Comparison of ENCODE assay signal across 1 cellular context in the genomic region with DNA sequence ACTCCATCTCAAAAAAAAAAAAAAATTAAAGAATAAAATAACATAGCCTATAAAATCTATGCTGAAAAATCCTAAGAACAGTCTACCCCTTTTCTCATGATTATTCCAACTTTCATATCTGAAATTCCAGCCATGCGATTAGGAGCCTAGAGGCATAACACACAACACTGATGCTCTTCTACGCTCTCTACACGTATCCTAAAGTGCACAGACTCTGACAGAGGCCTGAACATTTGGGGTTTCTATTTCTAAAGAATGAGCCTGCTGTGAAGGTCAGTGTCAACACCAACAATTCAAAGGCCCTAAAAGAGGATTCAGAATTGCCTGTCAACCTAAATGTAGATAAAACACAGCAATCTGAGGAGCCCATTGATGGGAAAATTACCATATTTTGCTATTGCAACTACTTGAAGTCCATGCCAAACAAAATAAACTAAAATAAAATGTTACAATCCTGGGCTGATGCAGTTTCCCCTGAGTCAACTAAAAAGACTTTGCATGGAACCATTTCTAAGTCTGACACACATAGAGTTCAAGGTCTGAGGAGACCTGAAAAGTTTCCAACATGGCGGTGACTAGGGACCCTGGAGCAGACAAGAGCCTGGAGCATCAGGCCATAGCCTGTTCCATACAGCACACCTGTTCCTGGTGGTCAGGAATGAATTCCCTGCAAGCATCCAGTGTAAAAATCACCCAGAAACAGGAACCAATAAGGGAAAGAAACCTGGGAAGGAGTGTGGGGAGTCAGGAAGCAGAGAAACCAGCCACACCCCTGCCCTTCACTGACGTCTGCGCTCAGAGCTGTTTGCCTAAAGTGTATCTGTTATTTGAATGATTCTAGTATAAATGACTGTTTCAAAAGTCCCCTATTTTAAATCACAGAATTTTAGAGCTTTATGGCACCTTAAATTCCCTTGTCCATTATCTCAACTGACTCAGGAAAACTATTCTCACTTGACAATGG.
TF ChIP-seq lines count a peak whose summit lies in the region.

No MANE protein-coding gene starts in this region.

TF ChIP-seq in WTC11, 78 proteins besides CTCF, POLR2A, EP300 and RAD21 (continued from another document):
- TF ChIP-seq, protein P1, sequence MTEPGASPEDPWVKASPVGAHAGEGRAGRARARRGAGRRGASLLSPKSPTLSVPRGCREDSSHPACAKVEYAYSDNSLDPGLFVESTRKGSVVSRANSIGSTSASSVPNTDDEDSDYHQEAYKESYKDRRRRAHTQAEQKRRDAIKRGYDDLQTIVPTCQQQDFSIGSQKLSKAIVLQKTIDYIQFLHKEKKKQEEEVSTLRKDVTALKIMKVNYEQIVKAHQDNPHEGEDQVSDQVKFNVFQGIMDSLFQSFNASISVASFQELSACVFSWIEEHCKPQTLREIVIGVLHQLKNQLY (CRISPR knock-in tag; IDR thresholded peaks at IDR 0.05), result no peak
- TF ChIP-seq GABPB1 (CRISPR knock-in tag; IDR thresholded peaks at IDR 0.05) (no peak), ZBTB21 (CRISPR knock-in tag; IDR thresholded peaks at IDR 0.05; ENCODE audit: borderline replicate concordance) (no peak), RELA (CRISPR knock-in tag; IDR thresholded peaks at IDR 0.05; ENCODE audit: borderline replicate concordance) (no peak), IRF2 (CRISPR knock-in tag; IDR thresholded peaks at IDR 0.05; ENCODE audit: borderline replicate concordance, low read depth) (no peak), NFATC4 (CRISPR knock-in tag; IDR thresholded peaks at IDR 0.05) (no peak), TEAD4 (CRISPR knock-in tag; IDR thresholded peaks at IDR 0.05) (no peak), FOXK1 (CRISPR knock-in tag; IDR thresholded peaks at IDR 0.05) (no peak), ELF4 (CRISPR knock-in tag; IDR thresholded peaks at IDR 0.05; ENCODE audit: low read depth) (no peak), NR2C2 (CRISPR knock-in tag; IDR thresholded peaks at IDR 0.05) (no peak), ATF1 (CRISPR knock-in tag; IDR thresholded peaks at IDR 0.05) (no peak)
- TF ChIP-seq, protein P2, sequence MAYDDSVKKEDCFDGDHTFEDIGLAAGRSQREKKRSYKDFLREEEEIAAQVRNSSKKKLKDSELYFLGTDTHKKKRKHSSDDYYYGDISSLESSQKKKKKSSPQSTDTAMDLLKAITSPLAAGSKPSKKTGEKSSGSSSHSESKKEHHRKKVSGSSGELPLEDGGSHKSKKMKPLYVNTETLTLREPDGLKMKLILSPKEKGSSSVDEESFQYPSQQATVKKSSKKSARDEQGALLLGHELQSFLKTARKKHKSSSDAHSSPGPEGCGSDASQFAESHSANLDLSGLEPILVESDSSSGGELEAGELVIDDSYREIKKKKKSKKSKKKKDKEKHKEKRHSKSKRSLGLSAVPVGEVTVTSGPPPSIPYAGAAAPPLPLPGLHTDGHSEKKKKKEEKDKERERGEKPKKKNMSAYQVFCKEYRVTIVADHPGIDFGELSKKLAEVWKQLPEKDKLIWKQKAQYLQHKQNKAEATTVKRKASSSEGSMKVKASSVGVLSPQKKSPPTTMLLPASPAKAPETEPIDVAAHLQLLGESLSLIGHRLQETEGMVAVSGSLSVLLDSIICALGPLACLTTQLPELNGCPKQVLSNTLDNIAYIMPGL (CRISPR knock-in tag; IDR thresholded peaks at IDR 0.05), result no peak
- TF ChIP-seq, protein P3, sequence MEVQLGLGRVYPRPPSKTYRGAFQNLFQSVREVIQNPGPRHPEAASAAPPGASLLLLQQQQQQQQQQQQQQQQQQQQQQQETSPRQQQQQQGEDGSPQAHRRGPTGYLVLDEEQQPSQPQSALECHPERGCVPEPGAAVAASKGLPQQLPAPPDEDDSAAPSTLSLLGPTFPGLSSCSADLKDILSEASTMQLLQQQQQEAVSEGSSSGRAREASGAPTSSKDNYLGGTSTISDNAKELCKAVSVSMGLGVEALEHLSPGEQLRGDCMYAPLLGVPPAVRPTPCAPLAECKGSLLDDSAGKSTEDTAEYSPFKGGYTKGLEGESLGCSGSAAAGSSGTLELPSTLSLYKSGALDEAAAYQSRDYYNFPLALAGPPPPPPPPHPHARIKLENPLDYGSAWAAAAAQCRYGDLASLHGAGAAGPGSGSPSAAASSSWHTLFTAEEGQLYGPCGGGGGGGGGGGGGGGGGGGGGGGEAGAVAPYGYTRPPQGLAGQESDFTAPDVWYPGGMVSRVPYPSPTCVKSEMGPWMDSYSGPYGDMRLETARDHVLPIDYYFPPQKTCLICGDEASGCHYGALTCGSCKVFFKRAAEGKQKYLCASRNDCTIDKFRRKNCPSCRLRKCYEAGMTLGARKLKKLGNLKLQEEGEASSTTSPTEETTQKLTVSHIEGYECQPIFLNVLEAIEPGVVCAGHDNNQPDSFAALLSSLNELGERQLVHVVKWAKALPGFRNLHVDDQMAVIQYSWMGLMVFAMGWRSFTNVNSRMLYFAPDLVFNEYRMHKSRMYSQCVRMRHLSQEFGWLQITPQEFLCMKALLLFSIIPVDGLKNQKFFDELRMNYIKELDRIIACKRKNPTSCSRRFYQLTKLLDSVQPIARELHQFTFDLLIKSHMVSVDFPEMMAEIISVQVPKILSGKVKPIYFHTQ (CRISPR knock-in tag; IDR thresholded peaks at IDR 0.05), result no peak
- TF ChIP-seq, protein P4, sequence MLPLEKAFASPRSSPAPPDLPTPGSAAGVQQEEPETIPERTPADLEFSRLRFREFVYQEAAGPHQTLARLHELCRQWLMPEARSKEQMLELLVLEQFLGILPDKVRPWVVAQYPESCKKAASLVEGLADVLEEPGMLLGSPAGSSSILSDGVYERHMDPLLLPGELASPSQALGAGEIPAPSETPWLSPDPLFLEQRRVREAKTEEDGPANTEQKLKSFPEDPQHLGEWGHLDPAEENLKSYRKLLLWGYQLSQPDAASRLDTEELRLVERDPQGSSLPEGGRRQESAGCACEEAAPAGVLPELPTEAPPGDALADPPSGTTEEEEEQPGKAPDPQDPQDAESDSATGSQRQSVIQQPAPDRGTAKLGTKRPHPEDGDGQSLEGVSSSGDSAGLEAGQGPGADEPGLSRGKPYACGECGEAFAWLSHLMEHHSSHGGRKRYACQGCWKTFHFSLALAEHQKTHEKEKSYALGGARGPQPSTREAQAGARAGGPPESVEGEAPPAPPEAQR (CRISPR knock-in tag; IDR thresholded peaks at IDR 0.05), result no peak
- TF ChIP-seq, protein P5, sequence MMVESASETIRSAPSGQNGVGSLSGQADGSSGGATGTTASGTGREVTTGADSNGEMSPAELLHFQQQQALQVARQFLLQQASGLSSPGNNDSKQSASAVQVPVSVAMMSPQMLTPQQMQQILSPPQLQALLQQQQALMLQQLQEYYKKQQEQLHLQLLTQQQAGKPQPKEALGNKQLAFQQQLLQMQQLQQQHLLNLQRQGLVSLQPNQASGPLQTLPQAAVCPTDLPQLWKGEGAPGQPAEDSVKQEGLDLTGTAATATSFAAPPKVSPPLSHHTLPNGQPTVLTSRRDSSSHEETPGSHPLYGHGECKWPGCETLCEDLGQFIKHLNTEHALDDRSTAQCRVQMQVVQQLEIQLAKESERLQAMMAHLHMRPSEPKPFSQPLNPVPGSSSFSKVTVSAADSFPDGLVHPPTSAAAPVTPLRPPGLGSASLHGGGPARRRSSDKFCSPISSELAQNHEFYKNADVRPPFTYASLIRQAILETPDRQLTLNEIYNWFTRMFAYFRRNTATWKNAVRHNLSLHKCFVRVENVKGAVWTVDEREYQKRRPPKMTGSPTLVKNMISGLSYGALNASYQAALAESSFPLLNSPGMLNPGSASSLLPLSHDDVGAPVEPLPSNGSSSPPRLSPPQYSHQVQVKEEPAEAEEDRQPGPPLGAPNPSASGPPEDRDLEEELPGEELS (CRISPR knock-in tag; IDR thresholded peaks at IDR 0.05), result no peak
- TF ChIP-seq, protein P6, sequence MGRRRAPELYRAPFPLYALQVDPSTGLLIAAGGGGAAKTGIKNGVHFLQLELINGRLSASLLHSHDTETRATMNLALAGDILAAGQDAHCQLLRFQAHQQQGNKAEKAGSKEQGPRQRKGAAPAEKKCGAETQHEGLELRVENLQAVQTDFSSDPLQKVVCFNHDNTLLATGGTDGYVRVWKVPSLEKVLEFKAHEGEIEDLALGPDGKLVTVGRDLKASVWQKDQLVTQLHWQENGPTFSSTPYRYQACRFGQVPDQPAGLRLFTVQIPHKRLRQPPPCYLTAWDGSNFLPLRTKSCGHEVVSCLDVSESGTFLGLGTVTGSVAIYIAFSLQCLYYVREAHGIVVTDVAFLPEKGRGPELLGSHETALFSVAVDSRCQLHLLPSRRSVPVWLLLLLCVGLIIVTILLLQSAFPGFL (CRISPR knock-in tag; IDR thresholded peaks at IDR 0.05; ENCODE audit: borderline replicate concordance), result no peak
- TF ChIP-seq, protein P7, sequence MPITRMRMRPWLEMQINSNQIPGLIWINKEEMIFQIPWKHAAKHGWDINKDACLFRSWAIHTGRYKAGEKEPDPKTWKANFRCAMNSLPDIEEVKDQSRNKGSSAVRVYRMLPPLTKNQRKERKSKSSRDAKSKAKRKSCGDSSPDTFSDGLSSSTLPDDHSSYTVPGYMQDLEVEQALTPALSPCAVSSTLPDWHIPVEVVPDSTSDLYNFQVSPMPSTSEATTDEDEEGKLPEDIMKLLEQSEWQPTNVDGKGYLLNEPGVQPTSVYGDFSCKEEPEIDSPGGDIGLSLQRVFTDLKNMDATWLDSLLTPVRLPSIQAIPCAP (CRISPR knock-in tag; IDR thresholded peaks at IDR 0.05), result no peak
TF ChIP-seq in WTC11: peak in this region for 0.
